ENCODE assay signal across 27 cellular contexts in genomic region chr1:18783705-18784522, GRCh38.
A peak's percentile ranks its signal among the peaks of the same experiment; 100 is the strongest.
DNase-seq lines count a peak whose midpoint lies in the region; ATAC-seq, FAIRE-seq and TF ChIP-seq lines count a peak whose summit lies in the region.
"Had no signal": no experiment of that assay in that cellular context is flagged by ENCODE, and none has a peak within 500 bp of the region (broad histone marks: within the 10 kb centered on the region; RNA-seq: fewer than 3 reads in every experiment).

No MANE protein-coding gene starts in this region.

- peaks cover 3% of the 10 kb centered on the region for H3K9me3 Mint-ChIP-seq in glutamatergic neuron (ENCODE audit: unreplicated experiment)
- no peaks in the 10 kb centered on the region for H3K9me3 Mint-ChIP-seq in neural crest cell

- H3K36me3 ChIP-seq in HUES6 (ENCODE audit: control insufficient read depth, insufficient read depth, low read length) (no peaks in the 10 kb centered on the region), pancreas (no peaks in the 10 kb centered on the region)
- H3K36me3 ChIP-seq: left lung, tibial nerve had no signal

- no peaks in the 10 kb centered on the region for H3K9me3 ChIP-seq in HUES6 (ENCODE audit: control insufficient read depth, insufficient read depth, low read depth, low read length)
- H3K9me3 ChIP-seq in pancreas: no peaks in the 10 kb centered on the region
- H3K9me3 ChIP-seq: left lung, tibial nerve had no signal

- H3K4me3 Mint-ChIP-seq in glutamatergic neuron (ENCODE audit: unreplicated experiment) (peak overlapping the region; percentile 84), neural crest cell (peak overlapping the region; percentile 85)
- H3K4me3 Mint-ChIP-seq: activated CD8-positive, alpha-beta T cell treated with anti-CD3 and anti-CD28 coated beads, Interleukin-2, amount 10 ng/mL, durations not matched to agents 7 days and 5 days had no signal

- H3K4me1 Mint-ChIP-seq in glutamatergic neuron (ENCODE audit: low read depth, unreplicated experiment): peaks cover 7% of the 10 kb centered on the region
- H3K4me1 Mint-ChIP-seq in neural crest cell: peaks cover 11% of the 10 kb centered on the region

- FAIRE-seq in pancreas (lab: Jason Lieb, UNC): no peak
- FAIRE-seq: frontal cortex, GM12891, GM19239 had no signal

- intact Hi-C loops in pancreas (cut with DNase I): no loop called here

- TF ChIP-seq CTCF in glutamatergic neuron (IDR thresholded peaks at IDR 0.05; ENCODE audit: partially characterized antibody, unreplicated experiment): no peak
- TF ChIP-seq CTCF in neural crest cell (conservative IDR thresholded peaks at IDR 0.05): no peak
- no peak for TF ChIP-seq CTCF in pancreas (IDR thresholded peaks at IDR 0.05)

- H3K27ac Mint-ChIP-seq in glutamatergic neuron (ENCODE audit: unreplicated experiment) (peak overlapping the region; percentile 68), neural crest cell (ENCODE audit: unreplicated experiment) (no peak overlapping the region)
- H3K27ac Mint-ChIP-seq: activated CD8-positive, alpha-beta T cell treated with anti-CD3 and anti-CD28 coated beads, Interleukin-2, amount 10 ng/mL, durations not matched to agents 7 days and 5 days had no signal

- WGBS in pancreas, 2 donors: 31 to 71% methylated on average over 30 of the region's 30 CpGs

- no peak overlapping the region for H3K9ac ChIP-seq in HUES6 (ENCODE audit: low read length)

- DNase-seq in ELF-1 (ENCODE audit: low read depth, low spot score) (peak; percentile 21), glutamatergic neuron (peak; percentile 65), neural crest cell (ENCODE audit: low read depth, low spot score) (peak; percentile 6), pancreas (no peak), NCI-H774 (lab: John Stamatoyannopoulos, UW) (no peak), left lobe of liver (ENCODE audit: low spot score) (no peak)
- no peak for DNase-seq in activated naive CD4-positive, alpha-beta T cell treated with anti-CD3 and anti-CD28 coated beads, Interleukin-2, amount 50 U/mL, for 16 hours
- DNase-seq: activated CD8-positive, alpha-beta T cell treated with anti-CD3 and anti-CD28 coated beads, Interleukin-2, amount 10 ng/mL, durations not matched to agents 7 days and 5 days; activated naive CD4-positive, alpha-beta T cell; activated T-cell treated with anti-CD3 and anti-CD28 coated beads, Interleukin-2, amount 50 U/mL, for 1 hour; amniotic stem cell; caudate nucleus; left lung; NCI-H1105 treated with DMSO at 0.1 percent for 48 hours; NCI-H2081; NCI-H510A treated with DMSO at 0.1 percent for 48 hours; stimulated activated CD4-positive, alpha-beta T cell treated with anti-CD3 and anti-CD28 coated beads, Interleukin-2, amount 100 ng/mL, for 24 hours; stimulated activated naive CD8-positive, alpha-beta T cell treated with anti-CD3 and anti-CD28 coated beads, Interleukin-15, Interleukin-2, amounts not matched to agents 100 U/mL and 50 U/mL, for 24 hours; T1000 had no signal

- H3K27me3 Mint-ChIP-seq in glutamatergic neuron (ENCODE audit: unreplicated experiment) (no peaks in the 10 kb centered on the region), neural crest cell (ENCODE audit: low read depth) (peaks cover 39% of the 10 kb centered on the region)

- H3K27ac ChIP-seq in HUES6 (ENCODE audit: low read depth, low read length): no peak overlapping the region
- H3K27ac ChIP-seq in pancreas: no peak overlapping the region
- H3K27ac ChIP-seq: C4-2B, left lung, tibial nerve had no signal

- H3K27me3 ChIP-seq in HUES6 (ENCODE audit: control insufficient read depth, insufficient read depth, low read length) (0 out of 2 replicates have a peak, but pooled peaks cover 8% of the 10 kb centered on the region), pancreas (peaks cover 0 to 10% (median 2%) of the 10 kb centered on the region in 4 donors)

- H3K4me3 ChIP-seq in HUES6 (ENCODE audit: low read depth, low read length): peak overlapping the region; percentile 52
- H3K4me3 ChIP-seq in pancreas: no peak overlapping the region
- H3K4me3 ChIP-seq: left lung, tibial nerve had no signal

- no peak for ATAC-seq in pancreas
- no peak for ATAC-seq in left lobe of liver
- ATAC-seq: activated CD4-positive, CD25-positive, alpha-beta regulatory T cell treated with anti-CD3 and anti-CD28 coated beads, Interleukin-2, amount 50 U/mL, for 24 hours; activated CD8-positive, alpha-beta T cell treated with anti-CD3 and anti-CD28 coated beads, Interleukin-2, amount 10 ng/mL, durations not matched to agents 7 days and 5 days; HCT116; left lung; stimulated activated naive CD8-positive, alpha-beta T cell treated with anti-CD3 and anti-CD28 coated beads, Interleukin-15, Interleukin-2, amounts not matched to agents 100 U/mL and 50 U/mL, for 24 hours had no signal

- H3K4me1 ChIP-seq in HUES6 (ENCODE audit: control insufficient read depth, insufficient read depth, low read length) (peaks cover 12% of the 10 kb centered on the region), pancreas (no peaks in the 10 kb centered on the region)
- H3K4me1 ChIP-seq: left lung, tibial nerve had no signal

- H3K36me3 Mint-ChIP-seq in glutamatergic neuron (ENCODE audit: unreplicated experiment) (no peaks in the 10 kb centered on the region), neural crest cell (ENCODE audit: low read depth) (no peaks in the 10 kb centered on the region)

Comparison
In these comparisons a context has a peak if more than half of its experiments do, and no peak if none do; other contexts are left out.
1. DNase-seq: peak in ELF-1 (single experiment), glutamatergic neuron (single experiment) and neural crest cell (single experiment); none in pancreas (0 of 6), activated naive CD4-positive, alpha-beta T cell treated with anti-CD3 and anti-CD28 coated beads, Interleukin-2, amount 50 U/mL, for 16 hours (single experiment), NCI-H774 (single experiment) and left lobe of liver (single experiment).